In genomic region chr1:10650591-10651216, GRCh38 we compare ENCODE assay signal across 15 cellular contexts.
"Had no signal": no experiment of that assay in that cellular context is flagged by ENCODE, and none has a peak within 500 bp of the region (broad histone marks: within the 10 kb centered on the region; RNA-seq: fewer than 3 reads in every experiment).

No MANE protein-coding gene starts in this region.

- H3K4me3 Mint-ChIP-seq: activated CD4-positive, alpha-beta T cell treated with anti-CD3 and anti-CD28 coated beads, Interleukin-2, amount 10 ng/mL, durations not matched to agents 24 days and 14 days; activated naive CD4-positive, alpha-beta T cell treated with anti-CD3 and anti-CD28 coated beads, Interleukin-2, amount 50 U/mL, for 24 hours; memory B cell; nephron; T-cell had no signal

- H3K4me3 ChIP-seq: body of pancreas, tibial artery had no signal

- H3K27ac Mint-ChIP-seq: activated CD4-positive, alpha-beta T cell treated with anti-CD3 and anti-CD28 coated beads, Interleukin-2, amount 10 ng/mL, durations not matched to agents 24 days and 14 days; activated naive CD4-positive, alpha-beta T cell treated with anti-CD3 and anti-CD28 coated beads, Interleukin-2, amount 50 U/mL, for 24 hours; activated T-helper 2 cell treated with anti-CD3 and anti-CD28 coated beads, Interferon-gamma antibody, Interleukin-2, Interleukin-4, amounts not matched to agents 10 μg/mL and 5 μg/mL and 100 μg/mL, durations not matched to agents 14 hours and 24 hours and 36 hours; memory B cell; nephron; T-cell had no signal

- H3K27ac ChIP-seq: body of pancreas, epithelial cell of prostate, tibial artery, WERI-Rb-1 had no signal

- H3K27me3 ChIP-seq: body of pancreas, tibial artery had no signal

- H3K9me3 ChIP-seq: body of pancreas, tibial artery had no signal

- H3K27me3 Mint-ChIP-seq: activated CD4-positive, alpha-beta T cell treated with anti-CD3 and anti-CD28 coated beads, Interleukin-2, amount 10 ng/mL, durations not matched to agents 24 days and 14 days; activated naive CD4-positive, alpha-beta T cell treated with anti-CD3 and anti-CD28 coated beads, Interleukin-2, amount 50 U/mL, for 24 hours; memory B cell; T-cell had no signal

- ATAC-seq: body of pancreas, T-cell had no signal

- DNase-seq: activated CD4-positive, alpha-beta T cell treated with anti-CD3 and anti-CD28 coated beads, Interleukin-2, amount 10 ng/mL, durations not matched to agents 24 days and 14 days; amniotic stem cell; body of pancreas; effector memory CD4-positive, alpha-beta T cell; stimulated activated CD4-positive, alpha-beta T cell treated with anti-CD3 and anti-CD28 coated beads, Interleukin-15, amount 100 ng/mL, for 24 hours; stimulated activated CD4-positive, alpha-beta T cell treated with anti-CD3 and anti-CD28 coated beads, Interleukin-4, amount 100 ng/mL, for 4 hours; T-cell; T1000; tibial artery; WERI-Rb-1 had no signal

- H3K36me3 Mint-ChIP-seq: activated naive CD4-positive, alpha-beta T cell treated with anti-CD3 and anti-CD28 coated beads, Interleukin-2, amount 50 U/mL, for 24 hours had no signal

- H3K9me3 Mint-ChIP-seq: activated CD4-positive, alpha-beta T cell treated with anti-CD3 and anti-CD28 coated beads, Interleukin-2, amount 10 ng/mL, durations not matched to agents 24 days and 14 days; activated naive CD4-positive, alpha-beta T cell treated with anti-CD3 and anti-CD28 coated beads, Interleukin-2, amount 50 U/mL, for 24 hours; activated T-helper 2 cell treated with anti-CD3 and anti-CD28 coated beads, Interferon-gamma antibody, Interleukin-2, Interleukin-4, amounts not matched to agents 10 μg/mL and 5 μg/mL and 100 μg/mL, durations not matched to agents 14 hours and 24 hours and 36 hours; memory B cell; nephron; T-cell had no signal

- H3K4me1 Mint-ChIP-seq: activated CD4-positive, alpha-beta T cell treated with anti-CD3 and anti-CD28 coated beads, Interleukin-2, amount 10 ng/mL, durations not matched to agents 24 days and 14 days; activated naive CD4-positive, alpha-beta T cell treated with anti-CD3 and anti-CD28 coated beads, Interleukin-2, amount 50 U/mL, for 24 hours; memory B cell; nephron; T-cell had no signal
